In the genomic region with DNA sequence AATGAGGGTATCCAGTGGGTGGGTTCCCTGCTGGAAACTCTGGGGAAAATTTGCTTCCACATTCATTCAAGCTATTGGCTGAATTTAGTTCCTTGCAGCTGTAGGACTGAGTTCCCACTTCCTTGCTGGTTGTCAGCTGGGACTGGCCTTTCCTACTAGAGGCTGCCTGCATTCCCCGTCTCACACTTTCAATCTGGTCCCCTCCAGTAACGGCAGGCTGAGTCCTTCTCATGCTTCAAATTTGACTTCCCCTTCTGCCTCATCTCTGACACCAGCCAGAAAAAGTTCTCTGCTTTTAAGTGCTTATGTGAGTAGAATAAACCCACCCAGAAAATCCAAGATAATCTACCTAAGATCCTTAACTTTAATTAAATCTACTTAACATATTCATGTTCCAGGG, we compare ENCODE assay signal across 1 cellular context.
TF ChIP-seq lines count a peak whose summit lies in the region.

No MANE protein-coding gene starts in this region.

TF ChIP-seq in HepG2, 621 proteins besides CTCF, POLR2A, EP300 and RAD21:
- 0 out of 2 replicates have a peak, but pooled peaks have one; percentile 40 for TF ChIP-seq ZNF567 (CRISPR knock-in tag; IDR thresholded peaks at IDR 0.05; ENCODE audit: borderline replicate concordance)
- 0 out of 2 replicates have a peak, but pooled peaks have one; percentile 19 for TF ChIP-seq RBFOX2 (IDR thresholded peaks at IDR 0.05; ENCODE audit: low read depth, low read length)
- 0 out of 2 replicates have a peak, but pooled peaks have one; percentile 2 for TF ChIP-seq ARNTL (CRISPR knock-in tag; IDR thresholded peaks at IDR 0.05)
- 0 out of 2 replicates have a peak, but pooled peaks have one; percentile 38 for TF ChIP-seq MTF2 (CRISPR knock-in tag; IDR thresholded peaks at IDR 0.05; ENCODE audit: borderline replicate concordance)
- TF ChIP-seq ZBTB20 (CRISPR knock-in tag; IDR thresholded peaks at IDR 0.05; ENCODE audit: borderline replicate concordance, low read depth) = no peak
